In the genomic region with DNA sequence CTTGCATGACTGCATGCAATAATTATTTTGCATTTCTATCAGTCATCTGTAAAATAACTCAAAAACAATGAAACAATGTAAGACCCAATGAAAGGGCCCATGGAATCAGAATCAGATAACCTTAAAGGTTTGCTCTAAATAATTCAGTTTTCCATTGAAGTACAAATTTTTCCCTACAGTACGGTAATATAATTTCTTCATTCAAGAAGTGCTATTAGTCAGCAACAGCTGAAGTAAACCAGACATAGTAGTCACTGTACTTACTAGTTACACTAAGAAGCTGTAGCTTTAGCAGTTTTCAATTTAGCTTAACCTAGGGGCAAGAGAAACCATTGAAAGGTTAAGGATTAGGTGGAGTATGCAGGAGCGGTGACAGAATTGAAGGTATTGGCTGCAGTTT, we compare ENCODE assay signal across 20 cellular contexts. TPM values are rescaled to one million over a fixed set of nuclear protein-coding genes. Genes with fewer than 3 reads are reported as not detected.
A peak's percentile ranks its signal among the peaks of the same experiment; 100 is the strongest.
DNase-seq lines count a peak whose midpoint lies in the region; ATAC-seq and TF ChIP-seq lines count a peak whose summit lies in the region.
"Had no signal": no experiment of that assay in that cellular context is flagged by ENCODE, and none has a peak within 500 bp of the region (broad histone marks: within the 10 kb centered on the region; RNA-seq: fewer than 3 reads in every experiment).

No MANE protein-coding gene starts in this region.

- TF ChIP-seq POLR2A in lower leg skin (IDR thresholded peaks at IDR 0.05): no peak

- no peak overlapping the region for H3K4me3 Mint-ChIP-seq in activated CD8-positive, alpha-beta memory T cell treated with anti-CD3 and anti-CD28 coated beads, Interleukin-2, amount 10 ng/mL, durations not matched to agents 7 days and 5 days

- no peak overlapping the region for H3K4me2 ChIP-seq in fibroblast of lung (ENCODE audit: extremely low read depth, insufficient read depth, low read length)
- H3K4me2 ChIP-seq: KMS-11 had no signal

- intact Hi-C loops in lower leg skin (cut with DNase I; ENCODE audit: low total_unique reads): no loop called here

- peaks cover 30% of the 10 kb centered on the region for H3K4me1 Mint-ChIP-seq in activated CD8-positive, alpha-beta memory T cell treated with anti-CD3 and anti-CD28 coated beads, Interleukin-2, amount 10 ng/mL, durations not matched to agents 7 days and 5 days

- H3K4me1 ChIP-seq in fibroblast of lung (ENCODE audit: control insufficient read depth, extremely low read depth, insufficient read depth, low read length) (peaks cover 10% of the 10 kb centered on the region), mesodermal cell (ENCODE audit: control insufficient read depth, insufficient read depth, low read length, poor library complexity, severe bottlenecking) (peaks cover 69% of the 10 kb centered on the region)

- no peak overlapping the region for H3K4me3 ChIP-seq in AG10803 (ENCODE audit: low read length)
- H3K4me3 ChIP-seq in fibroblast of lung (replicated peaks in 1 of 4; ENCODE audit: control extremely low read depth in 1 of 4, insufficient read depth in 1 of 4, low read depth in 3 of 4, low read length in 4 of 4): no peak overlapping the region
- H3K4me3 ChIP-seq in mesodermal cell (ENCODE audit: extremely low read depth, insufficient read depth, low read length, poor library complexity, severe bottlenecking): no peak overlapping the region
- H3K4me3 ChIP-seq in lower leg skin (ENCODE audit: low read depth, poor library complexity, severe bottlenecking): no peak overlapping the region

- no peaks in the 10 kb centered on the region for H3K9me3 ChIP-seq in fibroblast of lung (ENCODE audit: control insufficient read depth, insufficient read depth, low read depth, low read length)
- no peaks in the 10 kb centered on the region for H3K9me3 ChIP-seq in mesodermal cell (ENCODE audit: control insufficient read depth, low read length)

- peaks cover 6% of the 10 kb centered on the region for H3K27me3 Mint-ChIP-seq in activated CD8-positive, alpha-beta memory T cell treated with anti-CD3 and anti-CD28 coated beads, Interleukin-2, amount 10 ng/mL, durations not matched to agents 7 days and 5 days

- peaks cover 11% of the 10 kb centered on the region for H3K79me2 ChIP-seq in fibroblast of lung (ENCODE audit: control insufficient read depth, insufficient read depth, low read length)

- H3K36me3 ChIP-seq in fibroblast of lung (ENCODE audit: control insufficient read depth, insufficient read depth, low read length): no peaks in the 10 kb centered on the region
- peaks cover 22% of the 10 kb centered on the region for H3K36me3 ChIP-seq in mesodermal cell (ENCODE audit: control insufficient read depth, insufficient read depth, low read length)

- no peaks in the 10 kb centered on the region for H4K20me1 ChIP-seq in fibroblast of lung (ENCODE audit: control insufficient read depth, extremely low read depth, insufficient read depth, low read length)

- CTCF ChIA-PET in activated CD8-positive, alpha-beta memory T cell treated with anti-CD3 and anti-CD28 coated beads, Interleukin-2, amount 10 ng/mL, durations not matched to agents 7 days and 5 days (lab: Charles Lee): no interaction called here

- H3K27ac Mint-ChIP-seq in activated CD8-positive, alpha-beta memory T cell treated with anti-CD3 and anti-CD28 coated beads, Interleukin-2, amount 10 ng/mL, durations not matched to agents 7 days and 5 days: no peak overlapping the region

- ATAC-seq in activated CD8-positive, alpha-beta memory T cell treated with anti-CD3 and anti-CD28 coated beads, Interleukin-2, amount 10 ng/mL, durations not matched to agents 7 days and 5 days: no peak
- no peak for ATAC-seq in HG02678 (IDR thresholded peaks at IDR 0.05; ENCODE audit: unreplicated experiment)
- ATAC-seq: Panc1 had no signal

- peaks cover 4% of the 10 kb centered on the region for H3K36me3 Mint-ChIP-seq in activated CD8-positive, alpha-beta memory T cell treated with anti-CD3 and anti-CD28 coated beads, Interleukin-2, amount 10 ng/mL, durations not matched to agents 7 days and 5 days

- H3K27ac ChIP-seq in fibroblast of lung (ENCODE audit: insufficient read depth, low read length) (no peak overlapping the region), mesodermal cell (ENCODE audit: low read depth, low read length, severe bottlenecking) (peak overlapping the region; percentile 45)
- H3K27ac ChIP-seq: HL-60, KMS-11 had no signal

- H3K27me3 ChIP-seq in fibroblast of lung (ENCODE audit: control insufficient read depth, insufficient read depth, low read length): no peaks in the 10 kb centered on the region

- TF ChIP-seq CTCF in AG10803 (conservative IDR thresholded peaks at IDR 0.05; ENCODE audit: low read length) (no peak), fibroblast of lung (conservative IDR thresholded peaks at IDR 0.05 in 1 of 2, IDR thresholded peaks at IDR 0.05 in 1 of 2; ENCODE audit: low read depth in 1 of 2, low read length in 2 of 2) (no peak), lower leg skin (IDR thresholded peaks at IDR 0.05) (no peak)

- no peaks in the 10 kb centered on the region for H3K9me3 Mint-ChIP-seq in activated CD8-positive, alpha-beta memory T cell treated with anti-CD3 and anti-CD28 coated beads, Interleukin-2, amount 10 ng/mL, durations not matched to agents 7 days and 5 days (ENCODE audit: low read depth)

- H2AFZ ChIP-seq in fibroblast of lung (ENCODE audit: low read length): no peak overlapping the region

- WGBS in mesodermal cell (ENCODE audit: insufficient coverage in 2 of 2), 2 experiments: 72 to 93% methylated on average over 1 to 2 of the region's 2 CpGs
- 50 to 85% methylated on average over 2 of the region's 2 CpGs for WGBS in lower leg skin, 2 donors

- DNase-seq in AG10803 (ENCODE audit: low read depth) (peak; percentile 25), LHCN-M2 (ENCODE audit: low read depth) (peak; percentile 60), fibroblast of lung (ENCODE audit: low read depth in 2 of 2) (peak; percentile 39 to 48), lower leg skin (ENCODE audit: low spot score in 2 of 2) (no peak), pons (ENCODE audit: low spot score) (no peak)
- no peak for DNase-seq in activated CD8-positive, alpha-beta memory T cell treated with anti-CD3 and anti-CD28 coated beads, Interleukin-2, amount 10 ng/mL, durations not matched to agents 7 days and 5 days
- DNase-seq: 8988T, Calu3, DMS79, MM.1S, NCI-H1105 treated with DMSO at 0.1 percent for 48 hours, NCI-H1930, NCI-H2171 treated with DMSO at 0.1 percent for 48 hours, NCI-H82, Right ventricle myocardium superior had no signal

- no peak overlapping the region for H3K9ac ChIP-seq in fibroblast of lung (ENCODE audit: insufficient read depth, low read length)
- H3K9ac ChIP-seq: KMS-11 had no signal

RNA-seq across cellular contexts. Expression of gene BCAT1, which starts 43.5 kb away (rescaled TPM):
- 35.8 and 47.6 TPM in 2 replicates for total RNA-seq in LHCN-M2 (2014; rRNA removed)
- 18.3 TPM for polyA plus RNA-seq in LHCN-M2 (2012)
- 93.7 and 162 TPM in 2 replicates for total RNA-seq in fibroblast of lung
- 27.8 and 31.9 TPM in 2 replicates for polyA plus RNA-seq in fibroblast of lung
- 48.1 and 50.3 TPM in 2 replicates for polyA plus RNA-seq in fibroblast of lung (2012)
- 34.4 and 47.2 TPM in 2 replicates for polyA minus RNA-seq in fibroblast of lung (ENCODE audit: low replicate concordance)
- 106 TPM for polyA plus RNA-seq in mesodermal cell (2013, experiment 1 of 2)
- 101 TPM for polyA plus RNA-seq in mesodermal cell (2013, experiment 2 of 2)
- total RNA-seq in lower leg skin: 1 to 10 TPM; 1.0 to 4.6 (median 2.8) TPM
- 10 to 100 TPM; 18.9 to 48.3 TPM for total RNA-seq in activated CD8-positive, alpha-beta memory T cell treated with anti-CD3 and anti-CD28 coated beads, Interleukin-2, amount 10 ng/mL, durations not matched to agents 7 days and 5 days

Comparison
In these comparisons a context has a peak if more than half of its experiments do, and no peak if none do; other contexts are left out.
1. DNase-seq: peak in AG10803 (single experiment), LHCN-M2 (single experiment) and fibroblast of lung (2 of 2); none in lower leg skin (0 of 2), pons (single experiment) and activated CD8-positive, alpha-beta memory T cell treated with anti-CD3 and anti-CD28 coated beads, Interleukin-2, amount 10 ng/mL, durations not matched to agents 7 days and 5 days (single experiment).